In the genomic region with DNA sequence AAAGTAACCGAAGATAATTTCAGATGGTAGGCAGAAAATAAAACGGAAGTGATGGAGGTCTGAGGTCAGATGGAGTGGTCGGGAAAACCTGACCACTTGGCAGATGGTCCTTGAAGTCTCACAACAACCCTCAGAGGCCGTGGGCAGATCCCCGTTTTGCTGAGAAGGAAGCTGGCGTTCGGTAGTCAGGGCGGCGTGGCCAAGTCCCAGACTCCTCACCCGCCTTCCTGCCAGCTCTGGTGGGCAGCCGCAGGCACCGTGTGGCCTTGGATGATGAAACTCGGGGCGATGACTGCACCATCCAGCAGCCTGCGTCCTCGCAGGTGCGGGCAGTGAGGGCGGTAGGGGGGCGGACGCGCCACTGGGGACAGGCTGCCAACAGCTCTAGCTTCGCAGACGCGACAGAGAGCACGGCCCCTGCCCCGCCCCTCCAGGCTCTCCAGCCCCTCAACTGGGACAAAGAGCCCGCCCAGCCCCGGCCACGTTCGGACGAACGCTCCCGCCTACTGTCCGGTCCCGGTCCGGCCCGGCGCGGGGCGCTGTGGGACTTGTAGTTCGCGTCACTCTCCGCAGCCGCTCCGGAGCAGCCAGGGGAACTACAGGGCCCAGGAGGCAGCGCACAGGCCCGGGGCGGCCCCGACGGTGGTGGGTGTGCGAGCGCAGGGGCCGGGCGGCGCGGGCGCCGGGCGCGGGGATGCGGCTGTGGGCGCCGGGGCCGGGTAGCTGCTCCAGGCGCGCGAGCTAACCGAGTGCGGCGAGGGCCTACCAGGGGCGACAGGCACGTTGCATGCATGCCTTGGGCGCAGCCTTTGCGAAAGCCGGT, we compare ENCODE assay signal across 8 cellular contexts. TPM values are rescaled to one million over a fixed set of nuclear protein-coding genes. Genes with fewer than 3 reads are reported as not detected.
DNase-seq lines count a peak whose midpoint lies in the region; ATAC-seq and TF ChIP-seq lines count a peak whose summit lies in the region.

A gene with protein sequence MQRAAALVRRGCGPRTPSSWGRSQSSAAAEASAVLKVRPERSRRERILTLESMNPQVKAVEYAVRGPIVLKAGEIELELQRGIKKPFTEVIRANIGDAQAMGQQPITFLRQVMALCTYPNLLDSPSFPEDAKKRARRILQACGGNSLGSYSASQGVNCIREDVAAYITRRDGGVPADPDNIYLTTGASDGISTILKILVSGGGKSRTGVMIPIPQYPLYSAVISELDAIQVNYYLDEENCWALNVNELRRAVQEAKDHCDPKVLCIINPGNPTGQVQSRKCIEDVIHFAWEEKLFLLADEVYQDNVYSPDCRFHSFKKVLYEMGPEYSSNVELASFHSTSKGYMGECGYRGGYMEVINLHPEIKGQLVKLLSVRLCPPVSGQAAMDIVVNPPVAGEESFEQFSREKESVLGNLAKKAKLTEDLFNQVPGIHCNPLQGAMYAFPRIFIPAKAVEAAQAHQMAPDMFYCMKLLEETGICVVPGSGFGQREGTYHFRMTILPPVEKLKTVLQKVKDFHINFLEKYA (plus strand): TSS at position 673 of the 823 bp plus-strand sequence. CDS start 354 bp downstream, outside the sequence.

- H3K27ac ChIP-seq in rectal smooth muscle tissue (ENCODE audit: low read depth, low read length) (peak within 1 kb of the TSS; percentile 61), vagina (peak within 1 kb of the TSS; percentile 12)

- no peaks in the 10 kb centered on the region for H3K9me3 ChIP-seq in vagina

- peak; percentile 98 for ATAC-seq in GM18502 (IDR thresholded peaks at IDR 0.05; ENCODE audit: poor library complexity, unreplicated experiment)
- peak; percentile 95 for ATAC-seq in HG02938 (IDR thresholded peaks at IDR 0.05; ENCODE audit: unreplicated experiment)

- no peak within 1 kb of the TSS for H3K9ac ChIP-seq in rectal smooth muscle tissue (ENCODE audit: low read length)

- TF ChIP-seq POLR2A in vagina (IDR thresholded peaks at IDR 0.05): no peak

- no peaks in the 10 kb centered on the region for H3K36me3 ChIP-seq in rectal smooth muscle tissue (ENCODE audit: control insufficient read depth, insufficient read depth, low read length)
- no peaks in the 10 kb centered on the region for H3K36me3 ChIP-seq in vagina

- H3K4me3 ChIP-seq in astrocyte of the cerebellum (ENCODE audit: low read depth, low read length): peak within 1 kb of the TSS; percentile 80
- H3K4me3 ChIP-seq in rectal smooth muscle tissue (ENCODE audit: low read length): peak within 1 kb of the TSS; percentile 76
- peak within 1 kb of the TSS; percentile 61 to 77 for H3K4me3 ChIP-seq in vagina

- TF ChIP-seq CTCF in astrocyte of the cerebellum (IDR thresholded peaks at IDR 0.05; ENCODE audit: low read depth, low read length, missing control alignments) (no peak), vagina (IDR thresholded peaks at IDR 0.05) (no peak)

- H3K4me1 ChIP-seq in rectal smooth muscle tissue (ENCODE audit: control insufficient read depth, insufficient read depth, low read length) (peaks cover 6% of the 10 kb centered on the region), vagina (peaks cover 13% of the 10 kb centered on the region)

- H3K27me3 ChIP-seq in rectal smooth muscle tissue (ENCODE audit: control insufficient read depth, insufficient read depth, low read length): no peaks in the 10 kb centered on the region
- H3K27me3 ChIP-seq in vagina: no peaks in the 10 kb centered on the region

- in situ Hi-C loops in astrocyte of the cerebellum (cut with HindIII; ENCODE audit: low sequenced_read_pairs): no loop called here

- intact Hi-C loops in vagina (cut with DNase I): no loop called here

- DNase-seq in NCI-H187 (lab: John Stamatoyannopoulos, UW) (peak; percentile 66 to 86), T-helper 22 cell (ENCODE audit: low read depth) (peak; percentile 38), astrocyte of the cerebellum (ENCODE audit: low read depth) (peak; percentile 86), hepatic stellate cell (ENCODE audit: low spot score) (peak; percentile 93), vagina (ENCODE audit: extremely low spot score in 2 of 2) (no peak)

RNA-seq across cellular contexts. Expression of the gene that starts here (rescaled TPM):
- total RNA-seq in vagina: 18.4 TPM

Comparison
In these comparisons a context has a peak if more than half of its experiments do, and no peak if none do; other contexts are left out.
1. DNase-seq: peak in NCI-H187 (2 of 2), T-helper 22 cell (single experiment), astrocyte of the cerebellum (single experiment) and hepatic stellate cell (single experiment); none in vagina (0 of 2).
2. Peak in every context shown above with its lines, with median percentiles within 50 percentile points of each other: H3K4me3 ChIP-seq.